1 cellular context compared by ENCODE assay signal in genomic region chr5:99747342-99747741, GRCh38.
TF ChIP-seq lines count a peak whose summit lies in the region.

No MANE protein-coding gene starts in this region.

TF ChIP-seq in GM23338, 12 proteins besides CTCF, POLR2A, EP300 and RAD21 (continued from another document):
- TF ChIP-seq ZNF462 (CRISPR knock-in tag; IDR thresholded peaks at IDR 0.05) (no peak), STAT1 (IDR thresholded peaks at IDR 0.05; ENCODE audit: unreplicated experiment) (no peak), CREB1 (CRISPR knock-in tag; IDR thresholded peaks at IDR 0.05; ENCODE audit: low read depth) (no peak), JUNB (IDR thresholded peaks at IDR 0.05; ENCODE audit: unreplicated experiment) (no peak), ZNF114 (CRISPR knock-in tag; IDR thresholded peaks at IDR 0.05) (no peak), REST (IDR thresholded peaks at IDR 0.05; ENCODE audit: unreplicated experiment) (no peak), NANOG (IDR thresholded peaks at IDR 0.05; ENCODE audit: borderline replicate concordance) (no peak), ETS1 (IDR thresholded peaks at IDR 0.05) (no peak), ZNF331 (CRISPR knock-in tag; IDR thresholded peaks at IDR 0.05; ENCODE audit: low read depth) (no peak), EZH2 (IDR thresholded peaks at IDR 0.05; ENCODE audit: low read depth, unreplicated experiment) (no peak), POLR2AphosphoS5 (IDR thresholded peaks at IDR 0.05; ENCODE audit: low read depth) (no peak)
TF ChIP-seq in GM23338: peak in this region for 0.
